Comparison of ENCODE assay signal across 8 cellular contexts in genomic region chr4:53378171-53378482, GRCh38. TPM values are rescaled to one million over a fixed set of nuclear protein-coding genes. Genes with fewer than 3 reads are reported as not detected.
A peak's percentile ranks its signal among the peaks of the same experiment; 100 is the strongest.
DNase-seq lines count a peak whose midpoint lies in the region; ATAC-seq and TF ChIP-seq lines count a peak whose summit lies in the region.

No MANE protein-coding gene starts in this region.

- peak overlapping the region; percentile 94 for H2AFZ ChIP-seq in neuron (ENCODE audit: low read depth, low read length)

- intact Hi-C loops in colonic mucosa (cut with DNase I): no loop called here

- DNase-seq in HL-60 (ENCODE audit: low read depth in 1 of 2, low spot score in 1 of 2) (no peak), colonic mucosa (no peak), activated gamma-delta T cell treated with Interleukin-2 at 50 U/mL for 16 hours (no peak), NCI-H187 treated with DMSO at 0.1 percent for 48 hours (lab: John Stamatoyannopoulos, UW) (no peak), GDM1 (lab: John Stamatoyannopoulos, UW) (no peak), SKM-1 treated with dmso at 0.1 percent for 144 hours (lab: John Stamatoyannopoulos, UW; ENCODE audit: unreplicated experiment) (no peak)

- peak overlapping the region; percentile 83 for H3K27ac ChIP-seq in HL-60 (replicated peaks)
- H3K27ac ChIP-seq in colonic mucosa: peak overlapping the region; percentile 86

- TF ChIP-seq CTCF in HL-60 (IDR thresholded peaks at IDR 0.05; ENCODE audit: insufficient read depth, low read length) (no peak), colonic mucosa (IDR thresholded peaks at IDR 0.05) (no peak)

- H3K27me3 ChIP-seq in HL-60 (ENCODE audit: insufficient read depth, poor library complexity, severe bottlenecking) (no peaks in the 10 kb centered on the region), colonic mucosa (no peaks in the 10 kb centered on the region), neuron (ENCODE audit: insufficient read depth, low read length) (peaks cover 4% of the 10 kb centered on the region)

- H3K9ac ChIP-seq in colonic mucosa (ENCODE audit: low read depth in 2 of 2, low read length in 2 of 2): peak overlapping the region; percentile 85 to 96

- peak; percentile 43 for ATAC-seq in GM19035 (IDR thresholded peaks at IDR 0.05; ENCODE audit: unreplicated experiment)

- H3K4me3 ChIP-seq in HL-60 (replicated peaks; ENCODE audit: insufficient read depth, low read length) (peak overlapping the region; percentile 81), colonic mucosa (peak overlapping the region; percentile 86), neuron (ENCODE audit: low read length) (peak overlapping the region; percentile 92)

- H3K36me3 ChIP-seq in colonic mucosa (no peaks in the 10 kb centered on the region), neuron (ENCODE audit: insufficient read depth, low read length) (peaks cover 7% of the 10 kb centered on the region)

- H3K4me1 ChIP-seq in colonic mucosa: peaks cover 9% of the 10 kb centered on the region
- peaks cover 11% of the 10 kb centered on the region for H3K4me1 ChIP-seq in neuron (ENCODE audit: insufficient read depth, low read length)

- H3K9me3 ChIP-seq in colonic mucosa: no peaks in the 10 kb centered on the region
- H3K9me3 ChIP-seq in neuron (ENCODE audit: low read length): no peaks in the 10 kb centered on the region

RNA-seq across cellular contexts. Expression of gene FIP1L1, which starts 0.7 kb away (rescaled TPM):
- total RNA-seq in colonic mucosa: 10 to 100 TPM; 38.8 to 46.6 TPM

RNA-seq across cellular contexts. Expression of gene SCFD2, which starts 12.3 kb away (rescaled TPM):
- 10 to 100 TPM; 11.5 to 29.4 TPM for total RNA-seq in colonic mucosa
